ENCODE assay signal across 8 cellular contexts in the genomic region with DNA sequence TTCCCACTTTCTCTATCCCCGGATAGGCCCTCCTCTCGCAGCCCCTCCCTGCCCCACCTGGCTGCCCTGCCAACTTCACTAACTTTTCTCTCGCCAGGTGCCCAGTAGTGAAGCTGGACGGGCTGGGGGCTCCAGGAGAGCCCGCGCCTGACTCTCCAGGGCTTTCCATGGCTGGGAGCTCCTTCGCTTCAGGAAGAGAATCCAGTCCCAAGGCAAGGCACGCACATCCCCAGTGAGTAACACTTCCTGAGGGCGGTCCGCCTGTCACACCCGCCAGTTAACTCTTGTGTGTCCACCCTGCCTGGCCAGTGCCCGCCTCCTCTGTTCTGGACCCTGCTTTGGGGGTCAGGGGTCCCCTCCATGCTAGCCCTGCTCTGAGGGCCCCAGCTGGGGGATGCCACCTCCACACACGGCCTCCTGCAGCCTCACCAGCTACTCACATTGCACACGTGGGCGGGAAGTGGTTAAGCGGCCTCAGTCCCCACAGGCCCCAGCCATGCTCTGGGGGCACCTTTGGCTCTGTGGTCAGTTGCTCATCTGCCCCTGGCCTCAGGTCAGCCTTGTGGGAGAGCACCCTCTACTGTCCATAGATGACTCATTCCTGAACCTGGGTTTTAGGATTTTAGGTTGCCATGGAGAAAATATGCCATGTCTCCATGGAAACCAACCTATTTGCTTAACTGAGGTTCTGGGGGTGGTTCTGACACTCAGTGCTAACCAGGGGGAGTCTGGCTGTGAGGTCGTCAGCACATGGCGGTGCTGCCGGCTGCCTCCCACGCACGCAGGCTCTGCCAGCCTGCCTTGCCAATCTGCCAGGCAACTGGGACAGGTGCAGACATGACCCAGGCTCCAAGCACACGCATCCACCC. TPM values are rescaled to one million over a fixed set of nuclear protein-coding genes. Genes with fewer than 3 reads are reported as not detected.
A peak's percentile ranks its signal among the peaks of the same experiment; 100 is the strongest.
DNase-seq lines count a peak whose midpoint lies in the region; ATAC-seq and TF ChIP-seq lines count a peak whose summit lies in the region.

A gene with protein sequence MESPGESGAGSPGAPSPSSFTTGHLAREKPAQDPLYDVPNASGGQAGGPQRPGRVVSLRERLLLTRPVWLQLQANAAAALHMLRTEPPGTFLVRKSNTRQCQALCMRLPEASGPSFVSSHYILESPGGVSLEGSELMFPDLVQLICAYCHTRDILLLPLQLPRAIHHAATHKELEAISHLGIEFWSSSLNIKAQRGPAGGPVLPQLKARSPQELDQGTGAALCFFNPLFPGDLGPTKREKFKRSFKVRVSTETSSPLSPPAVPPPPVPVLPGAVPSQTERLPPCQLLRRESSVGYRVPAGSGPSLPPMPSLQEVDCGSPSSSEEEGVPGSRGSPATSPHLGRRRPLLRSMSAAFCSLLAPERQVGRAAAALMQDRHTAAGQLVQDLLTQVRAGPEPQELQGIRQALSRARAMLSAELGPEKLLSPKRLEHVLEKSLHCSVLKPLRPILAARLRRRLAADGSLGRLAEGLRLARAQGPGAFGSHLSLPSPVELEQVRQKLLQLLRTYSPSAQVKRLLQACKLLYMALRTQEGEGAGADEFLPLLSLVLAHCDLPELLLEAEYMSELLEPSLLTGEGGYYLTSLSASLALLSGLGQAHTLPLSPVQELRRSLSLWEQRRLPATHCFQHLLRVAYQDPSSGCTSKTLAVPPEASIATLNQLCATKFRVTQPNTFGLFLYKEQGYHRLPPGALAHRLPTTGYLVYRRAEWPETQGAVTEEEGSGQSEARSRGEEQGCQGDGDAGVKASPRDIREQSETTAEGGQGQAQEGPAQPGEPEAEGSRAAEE (minus strand): TSS at position 201 of the 869 bp plus-strand sequence. CDS start 32 bp downstream, at position 169.

- peak within 1 kb of the TSS; percentile 60 to 85 (median 75) for H3K9ac ChIP-seq in BLaER1 treated with 17β-estradiol and CSF1 and Interleukin-3, amounts not matched to agents 10 nM and 100 nM

- peak within 1 kb of the TSS; percentile 94 to 100 (median 98) for H3K4me2 ChIP-seq in BLaER1 treated with 17β-estradiol and CSF1 and Interleukin-3, amounts not matched to agents 10 nM and 100 nM

- H3K4me3 ChIP-seq in BLaER1 treated with 17β-estradiol and CSF1 and Interleukin-3, amounts not matched to agents 10 nM and 100 nM: peak within 1 kb of the TSS; percentile 44 to 85 (median 64)
- H3K4me3 ChIP-seq in astrocyte of the cerebellum (ENCODE audit: low read depth, low read length): peak within 1 kb of the TSS; percentile 77

- intact Hi-C loops in left ventricle myocardium superior (cut with micrococcal nuclease): no loop called here

- peaks cover 39 to 70% (median 46%) of the 10 kb centered on the region in 11 experiments for H3K36me3 ChIP-seq in BLaER1 treated with 17β-estradiol and CSF1 and Interleukin-3, amounts not matched to agents 10 nM and 100 nM

- DNase-seq in RKO (ENCODE audit: low spot score): peak; percentile 95
- DNase-seq in astrocyte of the cerebellum (ENCODE audit: low read depth): peak; percentile 94
- peak; percentile 59 for DNase-seq in left ventricle myocardium superior
- DNase-seq in pons (ENCODE audit: low spot score): peak; percentile 26
- no peak for DNase-seq in NCI-H2029 treated with DMSO at 0.1 percent for 48 hours (lab: John Stamatoyannopoulos, UW)

- peak within 1 kb of the TSS; percentile 60 to 83 (median 74); a peak in 21 of 22 replicates for H3K27ac ChIP-seq in BLaER1 treated with 17β-estradiol and CSF1 and Interleukin-3, amounts not matched to agents 10 nM and 100 nM

- peaks cover 0 to 91% (median 30%) of the 10 kb centered on the region in 11 experiments; a peak in 19 of 22 replicates for H4K20me1 ChIP-seq in BLaER1 treated with 17β-estradiol and CSF1 and Interleukin-3, amounts not matched to agents 10 nM and 100 nM

- H3K27me3 ChIP-seq in BLaER1 treated with 17β-estradiol and CSF1 and Interleukin-3, amounts not matched to agents 10 nM and 100 nM: peaks cover 0 to 8% (median 0%) of the 10 kb centered on the region in 11 experiments; a peak in 3 of 22 replicates

- TF ChIP-seq CTCF in astrocyte of the cerebellum (IDR thresholded peaks at IDR 0.05; ENCODE audit: low read depth, low read length, missing control alignments): peak; percentile 29

- peak; percentile 84 for ATAC-seq in GM19025 (IDR thresholded peaks at IDR 0.05; ENCODE audit: low read depth, unreplicated experiment)
- peak; percentile 55 for ATAC-seq in HG03521 (IDR thresholded peaks at IDR 0.05; ENCODE audit: unreplicated experiment)
- ATAC-seq in left ventricle myocardium superior: peak; percentile 70

- peaks cover 42 to 78% (median 62%) of the 10 kb centered on the region in 10 experiments for H3K4me1 ChIP-seq in BLaER1 treated with 17β-estradiol and CSF1 and Interleukin-3, amounts not matched to agents 10 nM and 100 nM

- in situ Hi-C loops in astrocyte of the cerebellum (cut with HindIII; ENCODE audit: low sequenced_read_pairs): loop anchor here (10.0 kb wide), 1 partner anchor 62 kb away; a partner anchor contains a TSS

- no peaks in the 10 kb centered on the region for H3K9me3 ChIP-seq in BLaER1 treated with 17β-estradiol and CSF1 and Interleukin-3, amounts not matched to agents 10 nM and 100 nM (replicated peaks in 1 of 11)

RNA-seq across cellular contexts. Expression of the gene that starts here (rescaled TPM):
- 1.7 TPM for total RNA-seq in left ventricle myocardium superior
